Comparison of ENCODE assay signal across 8 cellular contexts in genomic region chr1:104132386-104132973, GRCh38.
DNase-seq lines count a peak whose midpoint lies in the region; ATAC-seq and TF ChIP-seq lines count a peak whose summit lies in the region.

No MANE protein-coding gene starts in this region.

- DNase-seq in GM10266 (ENCODE audit: extremely low spot score) (peak; percentile 11), NCI-H69 (lab: John Stamatoyannopoulos, UW) (peak; percentile 74), epithelial cell of esophagus (ENCODE audit: low read depth) (peak; percentile 24), upper lobe of right lung (no peak), AG08395 (ENCODE audit: low spot score) (no peak)
- DNase-seq in activated CD4-positive, alpha-beta T cell treated with anti-CD3 and anti-CD28 coated beads for 4 hours = no peak

- H3K9me3 ChIP-seq in upper lobe of right lung = no peaks in the 10 kb centered on the region

- no peaks in the 10 kb centered on the region for H3K36me3 ChIP-seq in upper lobe of right lung

- TF ChIP-seq CTCF in GM10266 (IDR thresholded peaks at IDR 0.05; ENCODE audit: control insufficient read depth, insufficient read depth, low read depth, missing control alignments) (peak; percentile 40), epithelial cell of esophagus (IDR thresholded peaks at IDR 0.05; ENCODE audit: insufficient read depth, low read depth, low read length, missing control alignments) (peak; percentile 54), upper lobe of right lung (IDR thresholded peaks at IDR 0.05) (peak; percentile 26)

- no peaks in the 10 kb centered on the region for H3K4me1 ChIP-seq in upper lobe of right lung

- intact Hi-C loops in upper lobe of right lung (cut with DNase I) = no loop called here

- H3K27me3 ChIP-seq in upper lobe of right lung = no peaks in the 10 kb centered on the region

- H3K4me3 ChIP-seq in epithelial cell of esophagus (ENCODE audit: low read length) = no peak overlapping the region
- no peak overlapping the region for H3K4me3 ChIP-seq in upper lobe of right lung

- H3K27ac ChIP-seq in upper lobe of right lung = no peak overlapping the region

- peak; percentile 81 for ATAC-seq in HG02678 (IDR thresholded peaks at IDR 0.05; ENCODE audit: unreplicated experiment)
- ATAC-seq in upper lobe of right lung = peak; percentile 65
- no peak for ATAC-seq in HG02623 (IDR thresholded peaks at IDR 0.05; ENCODE audit: unreplicated experiment)

Comparison
In these comparisons a context has a peak if more than half of its experiments do, and no peak if none do; other contexts are left out.
1. DNase-seq: peak in GM10266 (single experiment), NCI-H69 (single experiment) and epithelial cell of esophagus (single experiment); none in upper lobe of right lung (single experiment), activated CD4-positive, alpha-beta T cell treated with anti-CD3 and anti-CD28 coated beads for 4 hours (0 of 2) and AG08395 (single experiment).
2. Peak in every context shown above with its lines, with median percentiles within 50 percentile points of each other: CTCF ChIP-seq.